ENCODE assay signal across 1 cellular context in genomic region chr1:246699095-246699735, GRCh38.
A peak's percentile ranks its signal among the peaks of the same experiment; 100 is the strongest.
TF ChIP-seq lines count a peak whose summit lies in the region.

No MANE protein-coding gene starts in this region.

TF ChIP-seq in GM12878, 131 proteins besides CTCF, POLR2A, EP300 and RAD21 (continued from another document and continues in another):
- TF ChIP-seq, protein P1, sequence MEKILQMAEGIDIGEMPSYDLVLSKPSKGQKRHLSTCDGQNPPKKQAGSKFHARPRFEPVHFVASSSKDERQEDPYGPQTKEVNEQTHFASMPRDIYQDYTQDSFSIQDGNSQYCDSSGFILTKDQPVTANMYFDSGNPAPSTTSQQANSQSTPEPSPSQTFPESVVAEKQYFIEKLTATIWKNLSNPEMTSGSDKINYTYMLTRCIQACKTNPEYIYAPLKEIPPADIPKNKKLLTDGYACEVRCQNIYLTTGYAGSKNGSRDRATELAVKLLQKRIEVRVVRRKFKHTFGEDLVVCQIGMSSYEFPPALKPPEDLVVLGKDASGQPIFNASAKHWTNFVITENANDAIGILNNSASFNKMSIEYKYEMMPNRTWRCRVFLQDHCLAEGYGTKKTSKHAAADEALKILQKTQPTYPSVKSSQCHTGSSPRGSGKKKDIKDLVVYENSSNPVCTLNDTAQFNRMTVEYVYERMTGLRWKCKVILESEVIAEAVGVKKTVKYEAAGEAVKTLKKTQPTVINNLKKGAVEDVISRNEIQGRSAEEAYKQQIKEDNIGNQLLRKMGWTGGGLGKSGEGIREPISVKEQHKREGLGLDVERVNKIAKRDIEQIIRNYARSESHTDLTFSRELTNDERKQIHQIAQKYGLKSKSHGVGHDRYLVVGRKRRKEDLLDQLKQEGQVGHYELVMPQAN (conservative IDR thresholded peaks at IDR 0.05), result no peak
- TF ChIP-seq CHD4 (IDR thresholded peaks at IDR 0.05), result no peak
- TF ChIP-seq RB1 (IDR thresholded peaks at IDR 0.05; ENCODE audit: borderline replicate concordance), result no peak
- TF ChIP-seq CHD1 (IDR thresholded peaks at IDR 0.05; ENCODE audit: low read depth, low read length), result no peak
- TF ChIP-seq ZBTB4 (CRISPR knock-in tag; IDR thresholded peaks at IDR 0.05), result no peak
- no peak for TF ChIP-seq RBBP5 (conservative IDR thresholded peaks at IDR 0.05)
- no peak; the same call in 1 of the 2 replicates for TF ChIP-seq MAX (IDR thresholded peaks at IDR 0.05; ENCODE audit: low read depth, low read length)
- no peak for TF ChIP-seq SREBF2 (IDR thresholded peaks at IDR 0.05; ENCODE audit: low read length)
- peak; percentile 52 for TF ChIP-seq PBX3 (IDR thresholded peaks at IDR 0.05; ENCODE audit: insufficient replicate concordance, low read depth, low read length)
- no peak for TF ChIP-seq HSF1 (IDR thresholded peaks at IDR 0.05; ENCODE audit: low read depth, low read length)
- no peak for TF ChIP-seq NFXL1 (IDR thresholded peaks at IDR 0.05; ENCODE audit: borderline replicate concordance)
- 0 out of 2 replicates have a peak, but pooled peaks have one; percentile 36 for TF ChIP-seq YY1 (IDR thresholded peaks at IDR 0.05; ENCODE audit: low read depth, low read length)
- no peak; the same call in 1 of the 2 replicates for TF ChIP-seq SMARCA5 (IDR thresholded peaks at IDR 0.05)
- no peak for TF ChIP-seq SPI1 (IDR thresholded peaks at IDR 0.05; ENCODE audit: borderline replicate concordance, insufficient read depth, low read depth, low read length)
- peak; percentile 96 for TF ChIP-seq MEF2A (IDR thresholded peaks at IDR 0.05; ENCODE audit: insufficient read depth, low read depth, low read length)
- no peak for TF ChIP-seq RFX5 (IDR thresholded peaks at IDR 0.05; ENCODE audit: low read depth, low read length)
- TF ChIP-seq MYC (IDR thresholded peaks at IDR 0.05; ENCODE audit: insufficient read depth, insufficient read length, insufficient replicate concordance, low read length, severe bottlenecking), result no peak
- TF ChIP-seq ZNF207 (IDR thresholded peaks at IDR 0.05; ENCODE audit: borderline replicate concordance), result no peak
- TF ChIP-seq CEBPB (IDR thresholded peaks at IDR 0.05; ENCODE audit: borderline replicate concordance in 1 of 2, low read depth in 2 of 2, low read length in 2 of 2), result no peak
- 0 out of 2 replicates have a peak, but pooled peaks have one; percentile 9 for TF ChIP-seq NR2F1 (conservative IDR thresholded peaks at IDR 0.05)
- TF ChIP-seq RUNX3 (IDR thresholded peaks at IDR 0.05; ENCODE audit: low read length), result peak; percentile 56; the same call in 1 of the 2 replicates
- peak; percentile 32; the same call in 1 of the 2 replicates for TF ChIP-seq JUNB (IDR thresholded peaks at IDR 0.05)
- no peak for TF ChIP-seq MYB (IDR thresholded peaks at IDR 0.05; ENCODE audit: borderline replicate concordance, low read depth, low read length)
- no peak for TF ChIP-seq CREB1 (IDR thresholded peaks at IDR 0.05; ENCODE audit: low read depth)
- TF ChIP-seq SMAD5 (IDR thresholded peaks at IDR 0.05; ENCODE audit: low read depth), result no peak
- no peak for TF ChIP-seq ZNF592 (IDR thresholded peaks at IDR 0.05)
- no peak for TF ChIP-seq CBX3 (IDR thresholded peaks at IDR 0.05; ENCODE audit: borderline replicate concordance, low read depth)
- TF ChIP-seq TAF1 (IDR thresholded peaks at IDR 0.05; ENCODE audit: borderline replicate concordance, low read depth, low read length), result no peak
- no peak for TF ChIP-seq WRNIP1 (IDR thresholded peaks at IDR 0.05; ENCODE audit: borderline replicate concordance, low read depth, low read length)
- TF ChIP-seq STAT3 (IDR thresholded peaks at IDR 0.05; ENCODE audit: low read depth, low read length), result 0 out of 2 replicates have a peak, but pooled peaks have one; percentile 20
- no peak for TF ChIP-seq TARDBP (IDR thresholded peaks at IDR 0.05; ENCODE audit: borderline replicate concordance)
- 0 out of 2 replicates have a peak, but pooled peaks have one; percentile 38 for TF ChIP-seq CREM (IDR thresholded peaks at IDR 0.05; ENCODE audit: low read depth)
- peak in 1 of 2 experiments; percentile 35; a peak in 1 of 4 replicates for TF ChIP-seq BHLHE40 (IDR thresholded peaks at IDR 0.05; ENCODE audit: borderline replicate concordance in 1 of 2, low read depth in 2 of 2, low read length in 1 of 2)
- no peak for TF ChIP-seq USF1 (IDR thresholded peaks at IDR 0.05; ENCODE audit: borderline replicate concordance, extremely low read length, insufficient read depth, low read depth, low read length)
- TF ChIP-seq FOS (IDR thresholded peaks at IDR 0.05; ENCODE audit: borderline replicate concordance, extremely low read depth, insufficient read length), result no peak
- no peak for TF ChIP-seq BMI1 (IDR thresholded peaks at IDR 0.05; ENCODE audit: borderline replicate concordance)
- no peak for TF ChIP-seq E4F1 (IDR thresholded peaks at IDR 0.05; ENCODE audit: borderline replicate concordance, partially characterized antibody)
- TF ChIP-seq POU2F2 (IDR thresholded peaks at IDR 0.05; ENCODE audit: borderline replicate concordance, low read depth, low read length), result peak; percentile 73; the same call in 1 of the 3 replicates
- TF ChIP-seq, protein P2, sequence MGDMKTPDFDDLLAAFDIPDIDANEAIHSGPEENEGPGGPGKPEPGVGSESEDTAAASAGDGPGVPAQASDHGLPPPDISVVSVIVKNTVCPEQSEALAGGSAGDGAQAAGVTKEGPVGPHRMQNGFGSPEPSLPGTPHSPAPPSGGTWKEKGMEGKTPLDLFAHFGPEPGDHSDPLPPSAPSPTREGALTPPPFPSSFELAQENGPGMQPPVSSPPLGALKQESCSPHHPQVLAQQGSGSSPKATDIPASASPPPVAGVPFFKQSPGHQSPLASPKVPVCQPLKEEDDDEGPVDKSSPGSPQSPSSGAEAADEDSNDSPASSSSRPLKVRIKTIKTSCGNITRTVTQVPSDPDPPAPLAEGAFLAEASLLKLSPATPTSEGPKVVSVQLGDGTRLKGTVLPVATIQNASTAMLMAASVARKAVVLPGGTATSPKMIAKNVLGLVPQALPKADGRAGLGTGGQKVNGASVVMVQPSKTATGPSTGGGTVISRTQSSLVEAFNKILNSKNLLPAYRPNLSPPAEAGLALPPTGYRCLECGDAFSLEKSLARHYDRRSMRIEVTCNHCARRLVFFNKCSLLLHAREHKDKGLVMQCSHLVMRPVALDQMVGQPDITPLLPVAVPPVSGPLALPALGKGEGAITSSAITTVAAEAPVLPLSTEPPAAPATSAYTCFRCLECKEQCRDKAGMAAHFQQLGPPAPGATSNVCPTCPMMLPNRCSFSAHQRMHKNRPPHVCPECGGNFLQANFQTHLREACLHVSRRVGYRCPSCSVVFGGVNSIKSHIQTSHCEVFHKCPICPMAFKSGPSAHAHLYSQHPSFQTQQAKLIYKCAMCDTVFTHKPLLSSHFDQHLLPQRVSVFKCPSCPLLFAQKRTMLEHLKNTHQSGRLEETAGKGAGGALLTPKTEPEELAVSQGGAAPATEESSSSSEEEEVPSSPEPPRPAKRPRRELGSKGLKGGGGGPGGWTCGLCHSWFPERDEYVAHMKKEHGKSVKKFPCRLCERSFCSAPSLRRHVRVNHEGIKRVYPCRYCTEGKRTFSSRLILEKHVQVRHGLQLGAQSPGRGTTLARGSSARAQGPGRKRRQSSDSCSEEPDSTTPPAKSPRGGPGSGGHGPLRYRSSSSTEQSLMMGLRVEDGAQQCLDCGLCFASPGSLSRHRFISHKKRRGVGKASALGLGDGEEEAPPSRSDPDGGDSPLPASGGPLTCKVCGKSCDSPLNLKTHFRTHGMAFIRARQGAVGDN (IDR thresholded peaks at IDR 0.05), result no peak
- no peak for TF ChIP-seq IKZF2 (IDR thresholded peaks at IDR 0.05)
